Comparison of ENCODE assay signal across 23 cellular contexts in genomic region chr18:24736686-24737085, GRCh38.
A peak's percentile ranks its signal among the peaks of the same experiment; 100 is the strongest.
DNase-seq lines count a peak whose midpoint lies in the region; ATAC-seq, FAIRE-seq and TF ChIP-seq lines count a peak whose summit lies in the region.
"Had no signal": no experiment of that assay in that cellular context is flagged by ENCODE, and none has a peak within 500 bp of the region (broad histone marks: within the 10 kb centered on the region; RNA-seq: fewer than 3 reads in every experiment).

No MANE protein-coding gene starts in this region.

- no peak for ATAC-seq in WTC11
- ATAC-seq: GM12878, GM23338, Panc1 had no signal

- H3K9me3 ChIP-seq in H1 (ENCODE audit: insufficient read depth in 2 of 2, low read depth in 1 of 2, low read length in 1 of 2) (no peaks in the 10 kb centered on the region), subcutaneous abdominal adipose tissue (ENCODE audit: control insufficient read depth in 5 of 5, low read length in 5 of 5) (no peaks in the 10 kb centered on the region), ovary (no peaks in the 10 kb centered on the region)

- no peak overlapping the region for H2BK20ac ChIP-seq in H1 (ENCODE audit: low read length)

- no peak overlapping the region for H2BK12ac ChIP-seq in H1 (ENCODE audit: low read depth, low read length)

- no peak overlapping the region for H3K56ac ChIP-seq in H1 (replicated peaks; ENCODE audit: insufficient read length, low read depth, low read length)

- no peaks in the 10 kb centered on the region for H3K36me3 ChIP-seq in H1 (ENCODE audit: control insufficient read depth in 2 of 4, insufficient read depth in 4 of 4, low read length in 3 of 4)
- no peaks in the 10 kb centered on the region for H3K36me3 ChIP-seq in subcutaneous abdominal adipose tissue (ENCODE audit: control insufficient read depth in 5 of 5, insufficient read depth in 5 of 5, low read length in 5 of 5)
- H3K36me3 ChIP-seq in ovary, result no peaks in the 10 kb centered on the region

- no peaks in the 10 kb centered on the region for H3K4me1 ChIP-seq in H1 (replicated peaks in 1 of 4; ENCODE audit: control insufficient read depth in 3 of 4, insufficient read depth in 4 of 4, low read length in 3 of 4)
- H3K4me1 ChIP-seq in subcutaneous abdominal adipose tissue (ENCODE audit: control insufficient read depth in 5 of 5, insufficient read depth in 5 of 5, low read length in 5 of 5), result peaks cover 7 to 27% (median 23%) of the 10 kb centered on the region in 5 donors
- H3K4me1 ChIP-seq in ovary (ENCODE audit: insufficient read depth), result no peaks in the 10 kb centered on the region

- H3K14ac ChIP-seq in H1 (ENCODE audit: insufficient read length), result no peak overlapping the region

- POLR2A ChIA-PET in H1 (lab: Charles Lee; ENCODE audit: partially characterized antibody) (no interaction called here), WTC11 (lab: Charles Lee) (no interaction called here)

- H2BK120ac ChIP-seq in H1 (replicated peaks; ENCODE audit: low read depth, low read length), result no peak overlapping the region

- H4K91ac ChIP-seq in H1 (replicated peaks; ENCODE audit: insufficient read length, low read length), result no peak overlapping the region

- no peak overlapping the region for H2BK15ac ChIP-seq in H1 (ENCODE audit: low read length)

- H3K23ac ChIP-seq in H1 (ENCODE audit: insufficient read length), result no peak overlapping the region

- 85% methylated on average over 7 of the region's 7 CpGs; no CpG with 5 or more reads in 1 of the 2 experiments for WGBS in H1 (ENCODE audit: extremely low coverage in 1 of 2, insufficient coverage in 1 of 2, insufficient read length in 1 of 2, insufficient replicate concordance in 2 of 2, low coverage in 1 of 2, low lambda C conversion rate in 2 of 2, missing lambda C conversion rate in 1 of 2), 2 experiments
- WGBS in ovary, 3 donors, result 68 to 70% (median 69%) methylated on average over 7 of the region's 7 CpGs

- H3K27me3 ChIP-seq in H1 (replicated peaks in 1 of 4; ENCODE audit: control insufficient read depth in 3 of 4, extremely low read depth in 1 of 4, insufficient read depth in 3 of 4, low read length in 3 of 4) (no peaks in the 10 kb centered on the region), subcutaneous abdominal adipose tissue (ENCODE audit: control insufficient read depth in 5 of 5, insufficient read depth in 4 of 5, low read length in 5 of 5) (no peaks in the 10 kb centered on the region), ovary (no peaks in the 10 kb centered on the region)

- no peak overlapping the region for H4K8ac ChIP-seq in H1 (ENCODE audit: extremely low read depth, insufficient read depth, low read length)

- H3K4ac ChIP-seq in H1 (replicated peaks; ENCODE audit: insufficient read length, low read depth, low read length), result no peak overlapping the region

- no peak overlapping the region for H2BK5ac ChIP-seq in H1 (ENCODE audit: low read depth, low read length)

- H3K23me2 ChIP-seq in H1 (ENCODE audit: low read depth, low read length), result peaks cover 9% of the 10 kb centered on the region; the same call in 1 of the 2 replicates

- DNase-seq in D341Med (ENCODE audit: low spot score) (peak; percentile 3), NCI-H2171 (lab: John Stamatoyannopoulos, UW) (peak; percentile 73), H1 (ENCODE audit: low read depth in 1 of 2, low spot score in 2 of 2) (no peak), NCI-H2196 (lab: John Stamatoyannopoulos, UW; ENCODE audit: unreplicated experiment) (no peak), ovary (no peak), WTC11 (ENCODE audit: low spot score) (no peak)
- DNase-seq in activated CD8-positive, alpha-beta memory T cell treated with anti-CD3 and anti-CD28 coated beads, Interleukin-2, amount 50 U/mL, for 4 hours, result no peak
- DNase-seq: Calu3, HCEC 1CT, Karpas-422, NCI-H1092 treated with DMSO at 0.1 percent for 48 hours, NCI-H1436, NCI-H187, NCI-H2081 treated with DMSO at 0.1 percent for 48 hours, NCI-H510A, NCI-H69, SHP77 had no signal

- H3K27me3 Mint-ChIP-seq in WTC11 (ENCODE audit: low read depth), result no peaks in the 10 kb centered on the region

- H3K9me3 Mint-ChIP-seq in WTC11, result peaks cover 4% of the 10 kb centered on the region
- H3K9me3 Mint-ChIP-seq: GM23338 had no signal

- no peak for FAIRE-seq in H1 (lab: Jason Lieb, UNC)
- FAIRE-seq: G401.6, GM12878 had no signal

- H4K20me1 ChIP-seq in H1 (replicated peaks in 1 of 2; ENCODE audit: control insufficient read depth in 1 of 2, insufficient read depth in 2 of 2, low read length in 2 of 2), result peaks cover 0 to 7% of the 10 kb centered on the region in 2 experiments

- H3K18ac ChIP-seq in H1 (ENCODE audit: extremely low read depth, low read length), result no peak overlapping the region

- no peak overlapping the region for H3K4me2 ChIP-seq in H1 (ENCODE audit: insufficient read depth in 1 of 2, low read depth in 2 of 2, low read length in 2 of 2)
- H3K4me2 ChIP-seq: GM23338 had no signal

- no peak for TF ChIP-seq RAD21 in H1 (IDR thresholded peaks at IDR 0.05 in 1 of 2, conservative IDR thresholded peaks at IDR 0.05 in 1 of 2; ENCODE audit: low read depth in 2 of 2, low read length in 2 of 2)

- no peak overlapping the region for H3K4me3 Mint-ChIP-seq in WTC11
- H3K4me3 Mint-ChIP-seq: GM23338 had no signal

- CTCF ChIA-PET in H1 (lab: Charles Lee; ENCODE audit: partially characterized antibody) (interaction anchor here (0.7 to 1.3 kb wide), 4 partner anchors 9 to 696 kb away, joined by 3 to 4 read pairs (median 3); no protein-coding TSS in a partner anchor), WTC11 (lab: Charles Lee) (interaction anchor here (0.9 to 4.0 kb wide), 2 partner anchors 10 to 248 kb away, joined by 3 to 16 read pairs; no protein-coding TSS in a partner anchor)

- peak overlapping the region; percentile 35; the same call in 1 of the 2 replicates for H2AFZ ChIP-seq in H1 (ENCODE audit: low read length)
- H2AFZ ChIP-seq: GM23338 had no signal

- no peak overlapping the region for H2AK5ac ChIP-seq in H1 (ENCODE audit: low read depth, low read length)

- H3K27ac ChIP-seq in H1 (ENCODE audit: low read depth, low read length) (no peak overlapping the region), subcutaneous abdominal adipose tissue (ENCODE audit: low read depth, low read length) (peak overlapping the region; percentile 38), ovary (no peak overlapping the region)
- H3K27ac ChIP-seq: RWPE1 had no signal

- TF ChIP-seq EP300 in H1 (IDR thresholded peaks at IDR 0.05; ENCODE audit: borderline replicate concordance in 1 of 2, low read depth in 2 of 2, low read length in 2 of 2), result no peak
- TF ChIP-seq EP300 in ovary (IDR thresholded peaks at IDR 0.05), result no peak

- TF ChIP-seq CTCF in H1 (IDR thresholded peaks at IDR 0.05; ENCODE audit: control extremely low read depth in 1 of 3, insufficient read depth in 1 of 3, low read depth in 1 of 3, low read length in 3 of 3) (no peak), ovary (IDR thresholded peaks at IDR 0.05) (no peak), WTC11 (IDR thresholded peaks at IDR 0.05) (no peak)

- TF ChIP-seq POLR2A in H1 (IDR thresholded peaks at IDR 0.05; ENCODE audit: control extremely low read depth in 1 of 2, low read depth in 2 of 2, low read length in 2 of 2) (no peak), ovary (IDR thresholded peaks at IDR 0.05) (no peak)

- H3K36me3 Mint-ChIP-seq in WTC11, result no peaks in the 10 kb centered on the region

- no peak overlapping the region for H3K4me3 ChIP-seq in H1 (ENCODE audit: extremely low read depth in 1 of 4, insufficient read depth in 2 of 4, low read depth in 3 of 4, low read length in 4 of 4)
- no peak overlapping the region for H3K4me3 ChIP-seq in subcutaneous abdominal adipose tissue (ENCODE audit: low read depth in 1 of 5, low read length in 5 of 5)
- no peak overlapping the region for H3K4me3 ChIP-seq in ovary
- H3K4me3 ChIP-seq: GM12878, GM23338 had no signal

- peaks cover 5% of the 10 kb centered on the region for H3K4me1 Mint-ChIP-seq in WTC11
- H3K4me1 Mint-ChIP-seq: GM23338 had no signal

- H3K79me1 ChIP-seq in H1 (ENCODE audit: low read depth, low read length), result peaks cover 3% of the 10 kb centered on the region; the same call in 1 of the 2 replicates

- H4K5ac ChIP-seq in H1 (ENCODE audit: insufficient read length, low read depth, low read length), result no peak overlapping the region

- H3K79me2 ChIP-seq in H1 (ENCODE audit: control insufficient read depth in 1 of 2, insufficient read depth in 2 of 2, low read length in 2 of 2), result no peaks in the 10 kb centered on the region; a peak in 1 of 4 replicates

- H3K27ac Mint-ChIP-seq in WTC11, result no peak overlapping the region
- H3K27ac Mint-ChIP-seq: GM23338 had no signal

- intact Hi-C loops in ovary (cut with DNase I), result no loop called here

- H3K9ac ChIP-seq in H1 (replicated peaks in 1 of 4; ENCODE audit: extremely low read depth in 1 of 4, low read depth in 3 of 4, low read length in 3 of 4) (no peak overlapping the region), subcutaneous abdominal adipose tissue (ENCODE audit: low read length in 5 of 5) (no peak overlapping the region)

TF ChIP-seq in H1, 55 proteins besides CTCF, POLR2A, EP300 and RAD21:
- TF ChIP-seq CTBP2 (IDR thresholded peaks at IDR 0.05; ENCODE audit: borderline replicate concordance, insufficient read depth, insufficient read length, low read length) (no peak), MAX (IDR thresholded peaks at IDR 0.05) (no peak), HDAC6 (IDR thresholded peaks at IDR 0.05; ENCODE audit: low read depth, low read length) (no peak), SIN3A (conservative IDR thresholded peaks at IDR 0.05 in 1 of 2, IDR thresholded peaks at IDR 0.05 in 1 of 2; ENCODE audit: low read depth in 1 of 2, low read length in 2 of 2) (no peak)

TF ChIP-seq in WTC11, 78 proteins besides CTCF, POLR2A, EP300 and RAD21 (continues in another document):
- TF ChIP-seq E2F1 (CRISPR knock-in tag; IDR thresholded peaks at IDR 0.05), result no peak
- TF ChIP-seq CBFB (CRISPR knock-in tag; IDR thresholded peaks at IDR 0.05; ENCODE audit: low read depth), result no peak
- TF ChIP-seq TEAD4 (CRISPR knock-in tag; IDR thresholded peaks at IDR 0.05), result no peak

Comparison
In these comparisons a context has a peak if more than half of its experiments do, and no peak if none do; other contexts are left out.
1. DNase-seq: peak in D341Med (single experiment) and NCI-H2171 (single experiment); none in H1 (0 of 2), NCI-H2196 (single experiment), ovary (0 of 5), activated CD8-positive, alpha-beta memory T cell treated with anti-CD3 and anti-CD28 coated beads, Interleukin-2, amount 50 U/mL, for 4 hours (single experiment) and WTC11 (single experiment).